1 cellular context compared by ENCODE assay signal in the genomic region with DNA sequence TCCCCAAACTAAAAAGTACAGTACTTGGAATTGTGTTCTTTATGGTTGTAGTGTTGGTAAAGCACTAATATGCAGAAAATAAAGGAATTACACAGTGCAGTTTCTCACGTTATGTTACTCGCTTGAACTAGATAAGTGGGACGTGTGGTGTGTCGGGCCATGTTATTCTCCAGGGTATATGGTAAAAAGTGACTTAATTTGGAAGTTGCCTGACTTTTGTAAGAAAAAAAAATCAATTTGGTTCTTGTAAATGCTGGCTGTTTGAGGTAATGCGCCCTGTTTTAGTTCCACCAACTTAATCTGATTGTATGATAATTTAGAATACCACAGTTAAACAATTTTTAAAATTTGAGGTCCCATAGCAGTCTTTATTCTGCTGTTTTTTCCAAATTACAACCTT.
TF ChIP-seq lines count a peak whose summit lies in the region.

No MANE protein-coding gene starts in this region.

TF ChIP-seq in endothelial cell of umbilical vein, 7 proteins besides CTCF, POLR2A, EP300 and RAD21:
- no peak for TF ChIP-seq GATA2 (IDR thresholded peaks at IDR 0.05; ENCODE audit: insufficient read depth, insufficient read length, low read depth, low read length)
- TF ChIP-seq MYC (IDR thresholded peaks at IDR 0.05; ENCODE audit: low read depth, low read length), result no peak
- TF ChIP-seq POLR2AphosphoS5 (IDR thresholded peaks at IDR 0.05; ENCODE audit: insufficient read depth, low read depth, low read length), result no peak
- no peak for TF ChIP-seq EZH2 (IDR thresholded peaks at IDR 0.05; ENCODE audit: borderline replicate concordance, low read depth, low read length, severe bottlenecking)
- TF ChIP-seq, protein P1, sequence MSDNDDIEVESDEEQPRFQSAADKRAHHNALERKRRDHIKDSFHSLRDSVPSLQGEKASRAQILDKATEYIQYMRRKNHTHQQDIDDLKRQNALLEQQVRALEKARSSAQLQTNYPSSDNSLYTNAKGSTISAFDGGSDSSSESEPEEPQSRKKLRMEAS (IDR thresholded peaks at IDR 0.05; ENCODE audit: insufficient read depth, insufficient read length), result no peak
- no peak for TF ChIP-seq JUN (IDR thresholded peaks at IDR 0.05; ENCODE audit: borderline replicate concordance, insufficient read depth, insufficient read length, low read depth)
- no peak for TF ChIP-seq FOS (IDR thresholded peaks at IDR 0.05; ENCODE audit: borderline replicate concordance, insufficient read depth, low read length)
TF ChIP-seq in endothelial cell of umbilical vein: peak in this region for 0.
